ENCODE assay signal across 2 cellular contexts in the genomic region with DNA sequence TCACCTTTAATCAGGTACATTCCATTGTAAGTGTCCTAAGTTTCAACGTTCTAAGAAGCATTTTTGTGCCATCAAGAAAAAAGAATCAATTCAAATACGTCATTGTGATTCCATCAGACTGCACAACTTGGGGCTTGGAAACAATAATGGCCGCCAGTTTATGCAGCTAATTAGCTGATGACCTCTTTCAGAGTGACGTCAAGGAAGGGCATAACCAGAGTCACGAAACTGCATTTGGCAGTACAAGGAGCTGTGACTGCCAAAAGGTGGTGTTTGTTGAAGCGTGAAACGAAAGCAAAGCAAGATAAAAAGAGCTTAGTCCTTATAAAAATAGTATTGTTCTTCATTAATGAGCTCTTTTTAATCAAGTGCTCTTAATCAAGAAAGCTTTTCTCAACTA.
A peak's percentile ranks its signal among the peaks of the same experiment; 100 is the strongest.
TF ChIP-seq lines count a peak whose summit lies in the region.

No MANE protein-coding gene starts in this region.

TF ChIP-seq in endothelial cell of umbilical vein, 7 proteins besides CTCF, POLR2A, EP300 and RAD21 (continued from another document):
- TF ChIP-seq, protein P1, sequence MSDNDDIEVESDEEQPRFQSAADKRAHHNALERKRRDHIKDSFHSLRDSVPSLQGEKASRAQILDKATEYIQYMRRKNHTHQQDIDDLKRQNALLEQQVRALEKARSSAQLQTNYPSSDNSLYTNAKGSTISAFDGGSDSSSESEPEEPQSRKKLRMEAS (IDR thresholded peaks at IDR 0.05; ENCODE audit: insufficient read depth, insufficient read length): no peak
- TF ChIP-seq POLR2AphosphoS5 (IDR thresholded peaks at IDR 0.05; ENCODE audit: insufficient read depth, low read depth, low read length): no peak
- no peak for TF ChIP-seq MYC (IDR thresholded peaks at IDR 0.05; ENCODE audit: low read depth, low read length)
- no peak for TF ChIP-seq JUN (IDR thresholded peaks at IDR 0.05; ENCODE audit: borderline replicate concordance, insufficient read depth, insufficient read length, low read depth)

TF ChIP-seq in liver, 16 proteins besides CTCF, POLR2A, EP300 and RAD21 (continued from another document):
- TF ChIP-seq, protein P2, sequence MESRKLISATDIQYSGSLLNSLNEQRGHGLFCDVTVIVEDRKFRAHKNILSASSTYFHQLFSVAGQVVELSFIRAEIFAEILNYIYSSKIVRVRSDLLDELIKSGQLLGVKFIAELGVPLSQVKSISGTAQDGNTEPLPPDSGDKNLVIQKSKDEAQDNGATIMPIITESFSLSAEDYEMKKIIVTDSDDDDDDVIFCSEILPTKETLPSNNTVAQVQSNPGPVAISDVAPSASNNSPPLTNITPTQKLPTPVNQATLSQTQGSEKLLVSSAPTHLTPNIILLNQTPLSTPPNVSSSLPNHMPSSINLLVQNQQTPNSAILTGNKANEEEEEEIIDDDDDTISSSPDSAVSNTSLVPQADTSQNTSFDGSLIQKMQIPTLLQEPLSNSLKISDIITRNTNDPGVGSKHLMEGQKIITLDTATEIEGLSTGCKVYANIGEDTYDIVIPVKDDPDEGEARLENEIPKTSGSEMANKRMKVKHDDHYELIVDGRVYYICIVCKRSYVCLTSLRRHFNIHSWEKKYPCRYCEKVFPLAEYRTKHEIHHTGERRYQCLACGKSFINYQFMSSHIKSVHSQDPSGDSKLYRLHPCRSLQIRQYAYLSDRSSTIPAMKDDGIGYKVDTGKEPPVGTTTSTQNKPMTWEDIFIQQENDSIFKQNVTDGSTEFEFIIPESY (IDR thresholded peaks at IDR 0.05): no peak
- TF ChIP-seq GABPA (IDR thresholded peaks at IDR 0.05 in 1 of 2, conservative IDR thresholded peaks at IDR 0.05 in 1 of 2): no peak
- TF ChIP-seq HNF4A (conservative IDR thresholded peaks at IDR 0.05): peak; percentile 19 to 51
- TF ChIP-seq, protein P1 (IDR thresholded peaks at IDR 0.05): no peak
- TF ChIP-seq FOXA1 (IDR thresholded peaks at IDR 0.05): no peak
- TF ChIP-seq NR2F2 (IDR thresholded peaks at IDR 0.05): peak; percentile 23
